1 cellular context compared by ENCODE assay signal in genomic region chr16:3012246-3012645, GRCh38.
A peak's percentile ranks its signal among the peaks of the same experiment; 100 is the strongest.
TF ChIP-seq lines count a peak whose summit lies in the region.

No MANE protein-coding gene starts in this region.

TF ChIP-seq in WTC11, 78 proteins besides CTCF, POLR2A, EP300 and RAD21 (continued from another document):
- TF ChIP-seq ZNF281 (CRISPR knock-in tag; IDR thresholded peaks at IDR 0.05) (peak; percentile 75; the same call in 1 of the 2 replicates), PRDM15 (CRISPR knock-in tag; IDR thresholded peaks at IDR 0.05) (no peak), ZNF416 (CRISPR knock-in tag; IDR thresholded peaks at IDR 0.05) (no peak)
TF ChIP-seq in WTC11: peak in this region for 2.
